In genomic region chr1:14539309-14539708, GRCh38 we compare ENCODE assay signal across 7 cellular contexts. TPM values are rescaled to one million over a fixed set of nuclear protein-coding genes. Genes with fewer than 3 reads are reported as not detected.
"Had no signal": no experiment of that assay in that cellular context is flagged by ENCODE, and none has a peak within 500 bp of the region (broad histone marks: within the 10 kb centered on the region; RNA-seq: fewer than 3 reads in every experiment).

No MANE protein-coding gene starts in this region.

- H3K9me3 Mint-ChIP-seq: GM23338 had no signal

- H3K4me2 ChIP-seq: GM23338 had no signal

- H3K4me3 ChIP-seq: GM23338 had no signal

- H3K4me3 Mint-ChIP-seq: GM23338, H9, HFFc6 had no signal

- H2AFZ ChIP-seq: GM23338 had no signal

- H3K36me3 Mint-ChIP-seq: IgD-negative memory B cell had no signal

- H3K27ac ChIP-seq: HL-60 had no signal

- H3K27ac Mint-ChIP-seq: GM23338, H9, HFFc6, IgD-negative memory B cell had no signal

- DNase-seq: H9, HCEC 1CT, HFFc6, KG1 had no signal

RNA-seq across cellular contexts. Expression of gene KAZN, which starts 59.2 kb away (rescaled TPM):
- polyA plus RNA-seq: IgD-negative memory B cell had no signal
